ENCODE assay signal across 14 cellular contexts in genomic region chr13:24307211-24308067, GRCh38. TPM values are rescaled to one million over a fixed set of nuclear protein-coding genes. Genes with fewer than 3 reads are reported as not detected.
DNase-seq lines count a peak whose midpoint lies in the region; ATAC-seq and TF ChIP-seq lines count a peak whose summit lies in the region.
"Had no signal": no experiment of that assay in that cellular context is flagged by ENCODE, and none has a peak within 500 bp of the region (broad histone marks: within the 10 kb centered on the region; RNA-seq: fewer than 3 reads in every experiment).

No MANE protein-coding gene starts in this region.

- H3K4me3 ChIP-seq in LNCaP clone FGC (ENCODE audit: low read depth, low read length) (no peak overlapping the region), neuronal stem cell (ENCODE audit: low read length in 2 of 2) (no peak overlapping the region)

- WGBS in neuronal stem cell (ENCODE audit: extremely low coverage in 2 of 2, insufficient read length in 2 of 2, insufficient replicate concordance in 1 of 2), 2 donors = no CpG with 5 or more reads among the region's 27 CpGs

- no peak overlapping the region for H2BK12ac ChIP-seq in neuronal stem cell (ENCODE audit: low read length)

- no peak overlapping the region for H2BK15ac ChIP-seq in neuronal stem cell (ENCODE audit: low read length)

- peaks cover 0 to 1% of the 10 kb centered on the region in 2 donors for H3K4me1 ChIP-seq in neuronal stem cell (ENCODE audit: control insufficient read depth in 2 of 2, insufficient read depth in 1 of 2, low read depth in 1 of 2, low read length in 2 of 2)

- H3K4me2 ChIP-seq in neuronal stem cell (ENCODE audit: insufficient read depth, low read length, poor library complexity, severe bottlenecking) = no peak overlapping the region

- no peak overlapping the region for H3K27ac ChIP-seq in neuronal stem cell (replicated peaks; ENCODE audit: low read length)

- H3K23ac ChIP-seq in neuronal stem cell (ENCODE audit: low read depth, low read length, poor library complexity) = no peak overlapping the region

- no peak for TF ChIP-seq CTCF in LNCaP clone FGC (IDR thresholded peaks at IDR 0.05; ENCODE audit: control insufficient read depth, extremely low read depth, insufficient read depth)

- H3K27me3 ChIP-seq in neuronal stem cell (ENCODE audit: control insufficient read depth in 3 of 3, insufficient read depth in 3 of 3, low read depth in 1 of 3, low read length in 3 of 3) = no peaks in the 10 kb centered on the region

- H2AK5ac ChIP-seq in neuronal stem cell (ENCODE audit: low read depth, low read length) = no peak overlapping the region

- peak overlapping the region; percentile 32 for H3K14ac ChIP-seq in neuronal stem cell (ENCODE audit: low read length)

- no peak overlapping the region for H2BK5ac ChIP-seq in neuronal stem cell (ENCODE audit: low read length)

- H2BK120ac ChIP-seq in neuronal stem cell (ENCODE audit: low read depth, low read length) = no peak overlapping the region

- DNase-seq in DMS53 (lab: John Stamatoyannopoulos, UW) = peak; percentile 94
- peak; percentile 60 for DNase-seq in LNCaP clone FGC (ENCODE audit: low read depth)
- peak; percentile 27 for DNase-seq in dermis blood vessel endothelial cell
- no peak for DNase-seq in neuronal stem cell (ENCODE audit: low spot score)
- no peak for DNase-seq in MV-4-11 (lab: John Stamatoyannopoulos, UW)
- no peak for DNase-seq in NCI-H524 treated with DMSO at 0.1 percent for 48 hours (lab: John Stamatoyannopoulos, UW)
- no peak for DNase-seq in NCI-H345 treated with DMSO at 0.1 percent for 48 hours (lab: John Stamatoyannopoulos, UW; ENCODE audit: unreplicated experiment)
- DNase-seq: GDM1; Kasumi-1; stimulated activated naive CD4-positive, alpha-beta T cell treated with Interleukin-2 at 50 U/mL for 16 hours; T-helper 1 cell had no signal

- no peaks in the 10 kb centered on the region for H3K9me3 ChIP-seq in neuronal stem cell (replicated peaks in 1 of 2; ENCODE audit: control insufficient read depth in 2 of 2, insufficient read depth in 1 of 2, low read depth in 1 of 2, low read length in 2 of 2)

- ATAC-seq in GM19035 (IDR thresholded peaks at IDR 0.05; ENCODE audit: unreplicated experiment) = no peak

- no peak overlapping the region for H3K4ac ChIP-seq in neuronal stem cell (ENCODE audit: low read length)

- H4K8ac ChIP-seq in neuronal stem cell (ENCODE audit: low read depth, low read length) = peak overlapping the region; percentile 27

- H2AFZ ChIP-seq in neuronal stem cell (ENCODE audit: low read length) = no peak overlapping the region

- H3K9ac ChIP-seq in neuronal stem cell (ENCODE audit: low read depth, low read length, poor library complexity) = no peak overlapping the region

- peaks cover 10 to 48% of the 10 kb centered on the region in 2 donors for H3K36me3 ChIP-seq in neuronal stem cell (replicated peaks in 1 of 2; ENCODE audit: control insufficient read depth in 2 of 2, insufficient read depth in 2 of 2, low read length in 2 of 2)

- peaks cover 2% of the 10 kb centered on the region for H3K79me1 ChIP-seq in neuronal stem cell (ENCODE audit: low read depth, low read length)

- H3K18ac ChIP-seq in neuronal stem cell (ENCODE audit: low read length) = peak overlapping the region; percentile 13

- H4K91ac ChIP-seq in neuronal stem cell (ENCODE audit: low read depth, low read length, poor library complexity) = no peak overlapping the region

RNA-seq across cellular contexts. Expression of gene C1QTNF9, which starts 1.9 kb away (rescaled TPM):
- not detected in 2 replicates for total RNA-seq in dermis blood vessel endothelial cell
- polyA plus RNA-seq in neuronal stem cell (2013, experiment 1 of 2) = 0.01 TPM
- not detected for polyA plus RNA-seq in neuronal stem cell (2013, experiment 2 of 2)
- total RNA-seq: astrocyte had no signal
- polyA plus RNA-seq: CD14-positive monocyte had no signal

Comparison
In these comparisons a context has a peak if more than half of its experiments do, and no peak if none do; other contexts are left out.
1. DNase-seq: peak in DMS53 (single experiment), LNCaP clone FGC (single experiment) and dermis blood vessel endothelial cell (single experiment); none in neuronal stem cell (single experiment), MV-4-11 (single experiment), NCI-H524 treated with DMSO at 0.1 percent for 48 hours (single experiment) and NCI-H345 treated with DMSO at 0.1 percent for 48 hours (single experiment).